Comparison of ENCODE assay signal across 21 cellular contexts in the genomic region with DNA sequence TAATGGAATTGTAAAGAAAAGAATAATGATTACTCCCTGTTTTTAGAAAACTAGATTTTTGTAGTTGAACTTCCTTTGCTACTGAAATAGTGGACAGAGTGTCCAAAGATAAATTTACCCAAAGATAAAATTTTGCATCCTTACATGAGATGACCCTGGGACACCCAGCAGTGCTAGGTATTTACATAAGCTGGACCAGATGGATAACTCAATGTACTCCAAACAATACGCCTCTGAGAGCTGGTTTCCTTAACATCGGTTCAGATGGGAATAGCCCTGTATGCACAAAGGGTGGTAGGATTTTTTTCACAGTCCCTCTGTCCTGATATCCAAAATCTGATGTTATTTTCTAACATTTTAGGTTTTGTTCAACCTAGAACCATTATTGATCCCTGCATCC.
"Had no signal": no experiment of that assay in that cellular context is flagged by ENCODE, and none has a peak within 500 bp of the region (broad histone marks: within the 10 kb centered on the region; RNA-seq: fewer than 3 reads in every experiment).

No MANE protein-coding gene starts in this region.

- H3K4me3 ChIP-seq: left lung, neural progenitor cell, prostate gland, skin epidermis, spleen, testis, transverse colon, upper lobe of right lung, uterus had no signal

- H3K9me3 ChIP-seq: gastrocnemius medialis, prostate gland, testis, transverse colon, upper lobe of right lung, uterus had no signal

- ATAC-seq: effector memory CD8-positive, alpha-beta T cell; left lung; naive thymus-derived CD4-positive, alpha-beta T cell; stimulated activated memory B cell treated with anti-CD40 and anti-IgM and Interleukin-4, amounts not matched to agents 10 μg/mL and 1 μg/mL and 100 μg/mL, for 72 hours; stimulated activated naive CD8-positive, alpha-beta T cell treated with anti-CD3 and anti-CD28 coated beads, Interleukin-15, Interleukin-2, amounts not matched to agents 100 U/mL and 50 U/mL, for 24 hours; upper lobe of right lung had no signal

- H3K79me2 ChIP-seq: parathyroid adenoma had no signal

- H3K36me3 ChIP-seq: gastrocnemius medialis, left lung, neural progenitor cell, prostate gland, spleen, transverse colon, upper lobe of right lung, uterus had no signal

- DNase-seq: cortex of kidney; effector memory CD8-positive, alpha-beta T cell; left lung; mesenchymal stem cell; midbrain; naive thymus-derived CD4-positive, alpha-beta T cell; spleen; stimulated activated CD4-positive, alpha-beta T cell treated with anti-CD3 and anti-CD28 coated beads, Interleukin-4, amount 100 ng/mL, for 4 hours; stimulated activated naive CD8-positive, alpha-beta T cell treated with anti-CD3 and anti-CD28 coated beads, Interleukin-15, Interleukin-2, amounts not matched to agents 100 U/mL and 50 U/mL, for 24 hours; testis; transverse colon; upper lobe of right lung had no signal

- H3K4me1 ChIP-seq: prostate gland, transverse colon, upper lobe of right lung, uterus had no signal

- H3K4me3 Mint-ChIP-seq: effector memory CD8-positive, alpha-beta T cell; naive thymus-derived CD4-positive, alpha-beta T cell; nephron; neural progenitor cell; stimulated activated memory B cell treated with anti-CD40 and anti-IgM and Interleukin-4, amounts not matched to agents 10 μg/mL and 1 μg/mL and 100 μg/mL, for 72 hours had no signal

- H3K4me2 ChIP-seq: neural progenitor cell had no signal

- H3K27me3 ChIP-seq: gastrocnemius medialis, left lung, neural progenitor cell, testis, transverse colon, upper lobe of right lung, uterus had no signal

- H3K36me3 Mint-ChIP-seq: stimulated activated memory B cell treated with anti-CD40 and anti-IgM and Interleukin-4, amounts not matched to agents 10 μg/mL and 1 μg/mL and 100 μg/mL, for 72 hours had no signal

- H3K9ac ChIP-seq: neural progenitor cell, parathyroid adenoma had no signal

- FAIRE-seq: kidney had no signal

- H2AFZ ChIP-seq: neural progenitor cell, parathyroid adenoma had no signal

- H3K27me3 Mint-ChIP-seq: effector memory CD8-positive, alpha-beta T cell had no signal

- H3K27ac ChIP-seq: left lung, neural progenitor cell, parathyroid adenoma, prostate gland, spleen, transverse colon, upper lobe of right lung, uterus had no signal

- H3K27ac Mint-ChIP-seq: effector memory CD8-positive, alpha-beta T cell; naive thymus-derived CD4-positive, alpha-beta T cell; nephron; neural progenitor cell had no signal
